In the genomic region with DNA sequence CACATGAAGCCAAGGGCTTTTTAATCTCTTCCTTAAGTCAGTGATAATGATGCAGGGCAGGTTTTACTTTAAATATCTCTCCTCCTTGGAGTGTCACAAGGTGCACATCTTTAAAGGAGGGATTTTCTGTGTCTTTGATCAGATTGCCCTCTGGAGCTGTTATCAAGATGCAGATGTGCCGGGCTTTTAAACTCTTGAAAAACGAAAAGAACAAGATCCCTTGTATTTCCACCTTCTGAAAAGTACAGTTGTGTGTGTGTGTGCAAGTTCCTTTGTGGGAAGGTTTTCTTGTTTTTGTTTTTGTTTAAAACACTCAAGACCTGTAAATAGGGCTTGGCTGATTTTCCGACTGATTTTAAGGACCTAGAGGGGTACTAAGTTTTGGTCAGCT, we compare ENCODE assay signal across 11 cellular contexts. TPM values are rescaled to one million over a fixed set of nuclear protein-coding genes. Genes with fewer than 3 reads are reported as not detected.
A peak's percentile ranks its signal among the peaks of the same experiment; 100 is the strongest.
DNase-seq lines count a peak whose midpoint lies in the region; ATAC-seq and TF ChIP-seq lines count a peak whose summit lies in the region.
"Had no signal": no experiment of that assay in that cellular context is flagged by ENCODE, and none has a peak within 500 bp of the region (broad histone marks: within the 10 kb centered on the region; RNA-seq: fewer than 3 reads in every experiment).

No MANE protein-coding gene starts in this region.

- H3K27ac ChIP-seq in stomach = peak overlapping the region in 4 of 5 donors; percentile 77 to 88 (median 83)

- WGBS in stomach, 5 donors = 35 to 56% (median 49%) methylated on average over 3 of the region's 3 CpGs

- peaks cover 0 to 41% (median 29%) of the 10 kb centered on the region in 3 donors for H3K27me3 ChIP-seq in stomach

- H3K4me1 ChIP-seq in stomach = peaks cover 0 to 33% (median 25%) of the 10 kb centered on the region in 4 donors

- TF ChIP-seq EP300 in stomach (IDR thresholded peaks at IDR 0.05) = no peak

- intact Hi-C loops in stomach (cut with DNase I; ENCODE audit: low total_unique reads) = no loop called here

- H3K36me3 Mint-ChIP-seq in activated naive CD8-positive, alpha-beta T cell treated with anti-CD3 and anti-CD28 coated beads for 36 hours = peaks cover 2% of the 10 kb centered on the region
- peaks cover 4 to 5% (median 4%) of the 10 kb centered on the region in 3 donors for H3K36me3 Mint-ChIP-seq in immature natural killer cell

- H3K27ac Mint-ChIP-seq in activated naive CD8-positive, alpha-beta T cell treated with anti-CD3 and anti-CD28 coated beads for 36 hours = no peak overlapping the region
- H3K27ac Mint-ChIP-seq in immature natural killer cell = no peak overlapping the region
- H3K27ac Mint-ChIP-seq: T-helper 1 cell treated with Interleukin-12 subunit alpha and Interleukin-12 subunit beta and Interleukin-4 antibody, amounts not matched to agents 30 μg/mL and 1 μg/mL, for 36 hours had no signal

- H3K4me3 Mint-ChIP-seq in activated naive CD8-positive, alpha-beta T cell treated with anti-CD3 and anti-CD28 coated beads for 36 hours = peak overlapping the region; percentile 52
- peak overlapping the region; percentile 15 to 49 (median 45) for H3K4me3 Mint-ChIP-seq in immature natural killer cell

- peak; percentile 41 for DNase-seq in DMS53 (lab: John Stamatoyannopoulos, UW)
- DNase-seq in DMS53 treated with DMSO at 0.1 percent for 48 hours (lab: John Stamatoyannopoulos, UW; ENCODE audit: unreplicated experiment) = no peak
- DNase-seq in activated naive CD8-positive, alpha-beta T cell treated with anti-CD3 and anti-CD28 coated beads for 36 hours = no peak
- DNase-seq in immature natural killer cell = no peak
- DNase-seq in stomach = no peak
- DNase-seq in activated CD8-positive, alpha-beta memory T cell treated with anti-CD3 and anti-CD28 coated beads, Interleukin-2, amount 50 U/mL, for 4 hours = no peak
- DNase-seq: effector memory CD4-positive, alpha-beta T cell; KBM-7 had no signal

- H3K27me3 Mint-ChIP-seq in activated naive CD8-positive, alpha-beta T cell treated with anti-CD3 and anti-CD28 coated beads for 36 hours = peaks cover 68% of the 10 kb centered on the region
- peaks cover 12 to 26% (median 24%) of the 10 kb centered on the region in 3 donors for H3K27me3 Mint-ChIP-seq in immature natural killer cell (ENCODE audit: low read depth in 3 of 3)

- no peaks in the 10 kb centered on the region for H3K36me3 ChIP-seq in stomach

- TF ChIP-seq POLR2A in stomach (IDR thresholded peaks at IDR 0.05) = no peak

- ATAC-seq in HG02588 (IDR thresholded peaks at IDR 0.05; ENCODE audit: unreplicated experiment) = no peak
- ATAC-seq in GM21786 (IDR thresholded peaks at IDR 0.05; ENCODE audit: unreplicated experiment) = no peak

- H3K9me3 Mint-ChIP-seq in activated naive CD8-positive, alpha-beta T cell treated with anti-CD3 and anti-CD28 coated beads for 36 hours = peaks cover 9% of the 10 kb centered on the region
- H3K9me3 Mint-ChIP-seq in immature natural killer cell = peaks cover 0 to 25% (median 6%) of the 10 kb centered on the region in 6 donors
- H3K9me3 Mint-ChIP-seq: T-helper 1 cell treated with Interleukin-12 subunit alpha and Interleukin-12 subunit beta and Interleukin-4 antibody, amounts not matched to agents 30 μg/mL and 1 μg/mL, for 36 hours had no signal

- peak overlapping the region; percentile 65 to 82 (median 76) for H3K4me3 ChIP-seq in stomach

- H3K9me3 ChIP-seq in stomach = no peaks in the 10 kb centered on the region

- TF ChIP-seq CTCF in stomach (IDR thresholded peaks at IDR 0.05) = no peak

- peaks cover 15% of the 10 kb centered on the region for H3K4me1 Mint-ChIP-seq in activated naive CD8-positive, alpha-beta T cell treated with anti-CD3 and anti-CD28 coated beads for 36 hours
- peaks cover 13 to 20% of the 10 kb centered on the region in 2 donors for H3K4me1 Mint-ChIP-seq in immature natural killer cell

RNA-seq across cellular contexts. Expression of a gene that starts 1.6 kb away (rescaled TPM):
- total RNA-seq in activated naive CD8-positive, alpha-beta T cell treated with anti-CD3 and anti-CD28 coated beads for 36 hours = not detected
- polyA plus RNA-seq in immature natural killer cell = not detected
- 10 to 100 TPM in 1 of 5 donors, 1 to 10 TPM in 3, not detected in 1; 2.7 to 12.7 (median 4.8) TPM for total RNA-seq in stomach
- 1 to 10 TPM; 1.7 to 3.2 (median 1.9) TPM for polyA plus RNA-seq in stomach
